In the genomic region with DNA sequence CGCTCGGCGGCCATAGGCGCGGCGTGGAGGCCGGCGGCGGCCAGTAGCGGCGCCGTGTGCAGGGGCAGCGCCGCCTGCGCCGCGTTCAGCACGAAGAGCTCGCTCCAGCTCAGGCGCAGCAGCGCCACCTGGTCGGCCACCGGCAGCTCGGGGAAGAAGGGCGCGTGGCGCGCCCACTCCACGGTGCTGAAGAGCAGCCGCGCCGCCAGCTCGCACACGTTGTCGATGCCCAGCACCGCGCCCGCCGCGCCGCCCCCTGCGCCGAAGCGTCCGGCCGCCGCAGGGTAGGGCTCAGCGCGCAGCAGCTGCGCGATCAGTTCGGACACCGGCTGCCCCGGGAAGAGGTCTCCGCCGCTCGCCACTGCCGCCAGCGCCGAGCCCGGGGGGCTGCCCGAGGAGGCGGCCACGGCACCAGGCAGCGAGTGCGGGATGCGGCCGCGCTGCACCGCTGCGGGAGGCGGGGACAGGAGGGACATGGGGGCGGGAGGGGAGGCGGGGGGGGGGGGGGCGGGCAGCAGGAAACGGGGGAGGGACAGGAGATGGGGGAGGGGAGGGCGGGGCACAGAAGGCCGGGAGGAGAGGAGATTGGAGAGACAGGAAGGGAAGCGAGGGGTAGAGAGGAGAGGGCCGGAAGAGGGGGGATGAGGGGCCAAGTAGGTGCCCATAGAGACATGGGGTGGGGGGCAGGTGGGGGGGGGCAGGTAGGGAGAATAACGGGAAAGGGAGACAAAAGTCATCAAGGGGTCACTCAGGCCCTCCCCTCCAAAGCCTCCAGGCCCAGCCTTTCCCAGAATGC, we compare ENCODE assay signal across 1 cellular context.
TF ChIP-seq lines count a peak whose summit lies in the region.

No MANE protein-coding gene starts in this region.

TF ChIP-seq in SK-N-SH, 30 proteins besides CTCF, POLR2A, EP300 and RAD21:
- TF ChIP-seq, protein P1, sequence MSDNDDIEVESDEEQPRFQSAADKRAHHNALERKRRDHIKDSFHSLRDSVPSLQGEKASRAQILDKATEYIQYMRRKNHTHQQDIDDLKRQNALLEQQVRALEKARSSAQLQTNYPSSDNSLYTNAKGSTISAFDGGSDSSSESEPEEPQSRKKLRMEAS (IDR thresholded peaks at IDR 0.05; ENCODE audit: low read depth): peak; percentile 63
- TF ChIP-seq FOXM1 (IDR thresholded peaks at IDR 0.05; ENCODE audit: low read depth) (no peak), MXI1 (IDR thresholded peaks at IDR 0.05; ENCODE audit: low read depth, low read length) (peak; percentile 91), TEAD4 (IDR thresholded peaks at IDR 0.05; ENCODE audit: borderline replicate concordance, insufficient read depth) (no peak), SMC3 (IDR thresholded peaks at IDR 0.05; ENCODE audit: low read depth, low read length) (peak; percentile 37), SIN3A (IDR thresholded peaks at IDR 0.05; ENCODE audit: borderline replicate concordance, low read depth, low read length) (peak; percentile 63; the same call in 1 of the 2 replicates), TAF1 (IDR thresholded peaks at IDR 0.05; ENCODE audit: borderline replicate concordance, low read depth, low read length) (peak; percentile 5; the same call in 1 of the 2 replicates)
